15 cellular contexts compared by ENCODE assay signal in the genomic region with DNA sequence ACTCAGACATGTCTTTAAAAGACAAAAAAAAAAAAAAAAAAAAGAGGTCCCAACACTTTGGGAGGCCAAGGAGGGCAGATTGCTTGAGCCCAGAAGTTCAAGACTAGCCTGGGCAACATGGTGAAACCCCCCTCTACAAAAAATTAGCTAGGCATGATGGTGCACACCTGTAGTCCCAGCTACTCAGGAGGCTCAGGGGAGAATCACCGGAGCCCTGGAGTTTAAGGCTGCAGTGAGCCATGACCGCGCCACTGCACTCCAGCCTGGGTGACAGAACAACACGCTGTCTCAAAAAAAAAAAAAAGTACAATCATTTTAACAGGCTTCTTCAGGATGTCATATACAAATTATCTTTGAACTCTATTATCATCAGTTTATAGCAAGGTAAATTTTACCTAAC. TPM values are rescaled to one million over a fixed set of nuclear protein-coding genes. Genes with fewer than 3 reads are reported as not detected.
A peak's percentile ranks its signal among the peaks of the same experiment; 100 is the strongest.
DNase-seq lines count a peak whose midpoint lies in the region; ATAC-seq and TF ChIP-seq lines count a peak whose summit lies in the region.
"Had no signal": no experiment of that assay in that cellular context is flagged by ENCODE, and none has a peak within 500 bp of the region (broad histone marks: within the 10 kb centered on the region; RNA-seq: fewer than 3 reads in every experiment).

No MANE protein-coding gene starts in this region.

- no peaks in the 10 kb centered on the region for H3K9me3 Mint-ChIP-seq in natural killer cell treated with Interleukin-12 subunit alpha and Interleukin-12 subunit beta and Interleukin-15 and Interleukin-18, amount 100 ng/mL, for 72 hours
- H3K9me3 Mint-ChIP-seq: type B pancreatic cell had no signal

- H3K27ac Mint-ChIP-seq in natural killer cell treated with Interleukin-12 subunit alpha and Interleukin-12 subunit beta and Interleukin-15 and Interleukin-18, amount 100 ng/mL, for 72 hours: no peak overlapping the region
- H3K27ac Mint-ChIP-seq: type B pancreatic cell had no signal

- H3K4me2 ChIP-seq in BLaER1 treated with 17β-estradiol and CSF1 and Interleukin-3, amounts not matched to agents 10 nM and 100 nM: peak overlapping the region; percentile 50 to 86 (median 65); a peak in 20 of 22 replicates

- H3K4me3 ChIP-seq in BLaER1 treated with 17β-estradiol and CSF1 and Interleukin-3, amounts not matched to agents 10 nM and 100 nM: no peak overlapping the region
- no peak overlapping the region for H3K4me3 ChIP-seq in right atrium auricular region
- H3K4me3 ChIP-seq: K562, PC-9 had no signal

- peaks cover 7% of the 10 kb centered on the region for H3K36me3 Mint-ChIP-seq in natural killer cell treated with Interleukin-12 subunit alpha and Interleukin-12 subunit beta and Interleukin-15 and Interleukin-18, amount 100 ng/mL, for 72 hours

- peaks cover 16 to 29% (median 19%) of the 10 kb centered on the region in 10 experiments; a peak in 19 of 20 replicates for H3K4me1 ChIP-seq in BLaER1 treated with 17β-estradiol and CSF1 and Interleukin-3, amounts not matched to agents 10 nM and 100 nM
- H3K4me1 ChIP-seq in right atrium auricular region: peaks cover 0 to 14% of the 10 kb centered on the region in 2 donors

- ATAC-seq in GM19351 (IDR thresholded peaks at IDR 0.05; ENCODE audit: unreplicated experiment): peak; percentile 70
- ATAC-seq in HG02798 (IDR thresholded peaks at IDR 0.05; ENCODE audit: poor library complexity, unreplicated experiment): peak; percentile 74
- ATAC-seq in HG03575 (IDR thresholded peaks at IDR 0.05; ENCODE audit: extremely low read depth, insufficient number of reproducible peaks, low FRiP score, unreplicated experiment): peak; percentile 55
- no peak for ATAC-seq in natural killer cell treated with Interleukin-12 subunit alpha and Interleukin-12 subunit beta and Interleukin-15 and Interleukin-18, amount 100 ng/mL, for 72 hours
- ATAC-seq: K562 had no signal

- peaks cover 0 to 73% (median 32%) of the 10 kb centered on the region in 11 experiments; a peak in 15 of 22 replicates for H4K20me1 ChIP-seq in BLaER1 treated with 17β-estradiol and CSF1 and Interleukin-3, amounts not matched to agents 10 nM and 100 nM

- peak overlapping the region in 1 of 11 experiments; percentile 28; a peak in 1 of 22 replicates for H3K27ac ChIP-seq in BLaER1 treated with 17β-estradiol and CSF1 and Interleukin-3, amounts not matched to agents 10 nM and 100 nM
- H3K27ac ChIP-seq in right atrium auricular region: no peak overlapping the region

- TF ChIP-seq CTCF in right atrium auricular region (IDR thresholded peaks at IDR 0.05): no peak

- H3K4me3 Mint-ChIP-seq in natural killer cell treated with Interleukin-12 subunit alpha and Interleukin-12 subunit beta and Interleukin-15 and Interleukin-18, amount 100 ng/mL, for 72 hours: no peak overlapping the region
- H3K4me3 Mint-ChIP-seq: type B pancreatic cell had no signal

- H3K36me3 ChIP-seq in BLaER1 treated with 17β-estradiol and CSF1 and Interleukin-3, amounts not matched to agents 10 nM and 100 nM: peaks cover 18 to 60% (median 42%) of the 10 kb centered on the region in 11 experiments; a peak in 20 of 22 replicates
- no peaks in the 10 kb centered on the region for H3K36me3 ChIP-seq in right atrium auricular region

- peak overlapping the region in 3 of 11 experiments; percentile 26 to 53 (median 43); a peak in 2 of 22 replicates for H3K9ac ChIP-seq in BLaER1 treated with 17β-estradiol and CSF1 and Interleukin-3, amounts not matched to agents 10 nM and 100 nM

- H3K27me3 ChIP-seq in BLaER1 treated with 17β-estradiol and CSF1 and Interleukin-3, amounts not matched to agents 10 nM and 100 nM: no peaks in the 10 kb centered on the region
- H3K27me3 ChIP-seq in right atrium auricular region: no peaks in the 10 kb centered on the region

- DNase-seq in stimulated activated CD4-positive, alpha-beta T cell treated with anti-CD3 and anti-CD28 coated beads, Interleukin-4, amount 100 ng/mL, for 1 hour: no peak
- no peak for DNase-seq in natural killer cell treated with Interleukin-12 subunit alpha and Interleukin-12 subunit beta and Interleukin-15 and Interleukin-18, amount 100 ng/mL, for 72 hours (ENCODE audit: low spot score)
- DNase-seq in NCI-H748 (lab: John Stamatoyannopoulos, UW; ENCODE audit: unreplicated experiment) (no peak), right atrium auricular region (ENCODE audit: low spot score) (no peak)
- DNase-seq: activated CD4-positive, alpha-beta T cell treated with anti-CD3 and anti-CD28 coated beads, Interleukin-2, amount 50 U/mL, for 48 hours; DMS153; NCI-H2029; PC-9; T-helper 1 cell had no signal

- H3K9me3 ChIP-seq in BLaER1 treated with 17β-estradiol and CSF1 and Interleukin-3, amounts not matched to agents 10 nM and 100 nM (replicated peaks in 1 of 11): peaks cover 0 to 13% (median 8%) of the 10 kb centered on the region in 11 experiments; a peak in 19 of 22 replicates
- no peaks in the 10 kb centered on the region for H3K9me3 ChIP-seq in right atrium auricular region

- peaks cover 18 to 22% of the 10 kb centered on the region in 2 donors for H3K4me1 Mint-ChIP-seq in natural killer cell treated with Interleukin-12 subunit alpha and Interleukin-12 subunit beta and Interleukin-15 and Interleukin-18, amount 100 ng/mL, for 72 hours (ENCODE audit: low read depth in 2 of 2)

- no peaks in the 10 kb centered on the region for H3K27me3 Mint-ChIP-seq in natural killer cell treated with Interleukin-12 subunit alpha and Interleukin-12 subunit beta and Interleukin-15 and Interleukin-18, amount 100 ng/mL, for 72 hours
- H3K27me3 Mint-ChIP-seq: type B pancreatic cell had no signal

RNA-seq across cellular contexts. Expression of gene C16orf87, which starts 22.0 kb away (rescaled TPM):
- 10 to 100 TPM; 14.2 to 18.0 TPM for total RNA-seq in natural killer cell treated with Interleukin-12 subunit alpha and Interleukin-12 subunit beta and Interleukin-15 and Interleukin-18, amount 100 ng/mL, for 72 hours
- 10 to 100 TPM; 12.0 to 14.1 TPM for total RNA-seq in right atrium auricular region

Comparison
In these comparisons a context has a peak if more than half of its experiments do, and no peak if none do; other contexts are left out.
1. ATAC-seq: peak in GM19351 (single experiment), HG02798 (single experiment) and HG03575 (single experiment); none in natural killer cell treated with Interleukin-12 subunit alpha and Interleukin-12 subunit beta and Interleukin-15 and Interleukin-18, amount 100 ng/mL, for 72 hours (0 of 2).